ENCODE assay signal across 11 cellular contexts in genomic region chr1:228804640-228805413, GRCh38.
DNase-seq lines count a peak whose midpoint lies in the region; ATAC-seq and TF ChIP-seq lines count a peak whose summit lies in the region.
"Had no signal": no experiment of that assay in that cellular context is flagged by ENCODE, and none has a peak within 500 bp of the region (broad histone marks: within the 10 kb centered on the region; RNA-seq: fewer than 3 reads in every experiment).

No MANE protein-coding gene starts in this region.

- no peaks in the 10 kb centered on the region for H3K27me3 Mint-ChIP-seq in activated CD4-positive, alpha-beta memory T cell treated with anti-CD3 and anti-CD28 coated beads, Interleukin-2, amount 10 ng/mL, durations not matched to agents 7 days and 5 days
- H3K27me3 Mint-ChIP-seq in CD14-positive monocyte (ENCODE audit: low read depth in 3 of 3) = peaks cover 0 to 3% (median 2%) of the 10 kb centered on the region in 3 donors

- H3K27ac Mint-ChIP-seq in activated CD4-positive, alpha-beta memory T cell treated with anti-CD3 and anti-CD28 coated beads, Interleukin-2, amount 10 ng/mL, durations not matched to agents 7 days and 5 days = peak overlapping the region; percentile 87
- H3K27ac Mint-ChIP-seq in CD14-positive monocyte = peak overlapping the region in 2 of 7 donors; percentile 9 to 39

- H3K4me3 Mint-ChIP-seq in activated CD4-positive, alpha-beta memory T cell treated with anti-CD3 and anti-CD28 coated beads, Interleukin-2, amount 10 ng/mL, durations not matched to agents 7 days and 5 days = peak overlapping the region; percentile 53
- H3K4me3 Mint-ChIP-seq in CD14-positive monocyte = no peak overlapping the region

- TF ChIP-seq CTCF in lung (IDR thresholded peaks at IDR 0.05; ENCODE audit: control extremely low read depth, extremely low read depth) = no peak
- no peak for TF ChIP-seq CTCF in CD14-positive monocyte (IDR thresholded peaks at IDR 0.05)

- H3K9me3 ChIP-seq in lung (ENCODE audit: control insufficient read depth in 2 of 2, insufficient read depth in 1 of 2, low read length in 1 of 2) = peaks cover 0 to 4% of the 10 kb centered on the region in 2 donors

- no peak overlapping the region for H3K4me3 ChIP-seq in lung

- ATAC-seq in lung (ENCODE audit: insufficient read depth, low FRiP score) = peak; percentile 23

- CTCF ChIA-PET in activated CD4-positive, alpha-beta memory T cell treated with anti-CD3 and anti-CD28 coated beads, Interleukin-2, amount 10 ng/mL, durations not matched to agents 7 days and 5 days (lab: Charles Lee) = interaction anchor here (0.6 to 1.6 kb wide), 6 partner anchors 10 to 229 kb away, joined by 3 to 16 read pairs (median 4); no protein-coding TSS in a partner anchor

- WGBS in lung, 2 donors = 42 to 49% methylated on average over 11 of the region's 11 CpGs

- peaks cover 0 to 2% of the 10 kb centered on the region in 2 donors for H3K4me1 ChIP-seq in lung (ENCODE audit: control insufficient read depth in 2 of 2, insufficient read depth in 2 of 2, low read length in 2 of 2)

- peaks cover 53% of the 10 kb centered on the region for H3K4me1 Mint-ChIP-seq in activated CD4-positive, alpha-beta memory T cell treated with anti-CD3 and anti-CD28 coated beads, Interleukin-2, amount 10 ng/mL, durations not matched to agents 7 days and 5 days
- H3K4me1 Mint-ChIP-seq in CD14-positive monocyte = peaks cover 35% of the 10 kb centered on the region

- H3K36me3 ChIP-seq in lung (ENCODE audit: control insufficient read depth in 2 of 2, insufficient read depth in 2 of 2, low read length in 2 of 2) = no peaks in the 10 kb centered on the region

- peak overlapping the region in 1 of 2 donors; percentile 44 for H3K27ac ChIP-seq in lung (ENCODE audit: low read depth in 1 of 2, low read length in 1 of 2)
- H3K27ac ChIP-seq: C4-2B had no signal

- no peaks in the 10 kb centered on the region for H3K27me3 ChIP-seq in lung (ENCODE audit: control insufficient read depth, insufficient read depth)

- H3K9me3 Mint-ChIP-seq in activated CD4-positive, alpha-beta memory T cell treated with anti-CD3 and anti-CD28 coated beads, Interleukin-2, amount 10 ng/mL, durations not matched to agents 7 days and 5 days = peaks cover 3% of the 10 kb centered on the region
- H3K9me3 Mint-ChIP-seq in CD14-positive monocyte = peaks cover 3 to 15% (median 6%) of the 10 kb centered on the region in 7 donors

- peak; percentile 12 for DNase-seq in stimulated activated naive CD4-positive, alpha-beta T cell treated with Interleukin-2 at 50 U/mL for 16 hours (lab: John Stamatoyannopoulos, UW)
- no peak for DNase-seq in stimulated activated naive CD4-positive, alpha-beta T cell (lab: John Stamatoyannopoulos, UW)
- DNase-seq in activated CD4-positive, alpha-beta memory T cell treated with anti-CD3 and anti-CD28 coated beads, Interleukin-2, amount 10 ng/mL, durations not matched to agents 7 days and 5 days = peak; percentile 74
- DNase-seq in lung (ENCODE audit: low spot score) = no peak
- DNase-seq in dermis blood vessel endothelial cell = no peak
- DNase-seq in CD14-positive monocyte (ENCODE audit: low spot score) = no peak
- no peak for DNase-seq in NOMO-1 treated with dmso at 0.1 percent for 144 hours (lab: John Stamatoyannopoulos, UW; ENCODE audit: unreplicated experiment)
- DNase-seq in COR-L47 (lab: John Stamatoyannopoulos, UW) = no peak
- DNase-seq: naive B cell, OCI-M1 had no signal

- H3K36me3 Mint-ChIP-seq in activated CD4-positive, alpha-beta memory T cell treated with anti-CD3 and anti-CD28 coated beads, Interleukin-2, amount 10 ng/mL, durations not matched to agents 7 days and 5 days (ENCODE audit: low read depth) = peaks cover 4% of the 10 kb centered on the region
- no peaks in the 10 kb centered on the region for H3K36me3 Mint-ChIP-seq in CD14-positive monocyte
- H3K36me3 Mint-ChIP-seq: naive B cell had no signal

- POLR2A ChIA-PET in activated CD4-positive, alpha-beta memory T cell treated with anti-CD3 and anti-CD28 coated beads, Interleukin-2, amount 10 ng/mL, durations not matched to agents 7 days and 5 days (lab: Charles Lee) = interaction anchor here (1.1 to 3.1 kb wide), 7 partner anchors 10 to 67 kb away, joined by 4 to 35 read pairs (median 5); no protein-coding TSS in a partner anchor

- intact Hi-C loops in CD14-positive monocyte (cut with micrococcal nuclease) = no loop called here

Comparison
In these comparisons a context has a peak if more than half of its experiments do, and no peak if none do; other contexts are left out.
1. DNase-seq: peak in stimulated activated naive CD4-positive, alpha-beta T cell treated with Interleukin-2 at 50 U/mL for 16 hours (single experiment) and activated CD4-positive, alpha-beta memory T cell treated with anti-CD3 and anti-CD28 coated beads, Interleukin-2, amount 10 ng/mL, durations not matched to agents 7 days and 5 days (single experiment); none in stimulated activated naive CD4-positive, alpha-beta T cell (0 of 6), lung (single experiment), dermis blood vessel endothelial cell (single experiment), CD14-positive monocyte (single experiment), NOMO-1 treated with dmso at 0.1 percent for 144 hours (single experiment) and COR-L47 (single experiment).